ENCODE assay signal across 15 cellular contexts in genomic region chr16:29784157-29784556, GRCh38. TPM values are rescaled to one million over a fixed set of nuclear protein-coding genes. Genes with fewer than 3 reads are reported as not detected.
DNase-seq lines count a peak whose midpoint lies in the region; ATAC-seq, FAIRE-seq and TF ChIP-seq lines count a peak whose summit lies in the region.
"Had no signal": no experiment of that assay in that cellular context is flagged by ENCODE, and none has a peak within 500 bp of the region (broad histone marks: within the 10 kb centered on the region; RNA-seq: fewer than 3 reads in every experiment).

No MANE protein-coding gene starts in this region.

- peak overlapping the region; percentile 58 for H3K27ac Mint-ChIP-seq in activated T-helper 17 cell treated with anti-CD3 and anti-CD28 coated beads, Interleukin-2, amount 50 U/mL, for 72 hours
- H3K27ac Mint-ChIP-seq: WTC11 had no signal

- H3K4me3 ChIP-seq in HepG2 (replicated peaks in 1 of 3; ENCODE audit: insufficient read depth in 1 of 3, low read depth in 2 of 3, low read length in 3 of 3) = no peak overlapping the region

- 48% methylated on average over 2 of the region's 2 CpGs for WGBS in HepG2 (ENCODE audit: low lambda C conversion rate)

- H3K27ac ChIP-seq in HepG2 (ENCODE audit: extremely low read length, insufficient read depth, low read length) = no peak overlapping the region

- peak overlapping the region; percentile 44; the same call in 1 of the 2 replicates for H3K4me2 ChIP-seq in HepG2 (ENCODE audit: low read depth, low read length)

- TF ChIP-seq POLR2A in HepG2 (IDR thresholded peaks at IDR 0.05; ENCODE audit: insufficient read depth in 1 of 2, low read depth in 2 of 2, low read length in 2 of 2) (no peak), GM12892 (IDR thresholded peaks at IDR 0.05; ENCODE audit: low read depth, low read length) (no peak)

- peak; percentile 22 to 24 for DNase-seq in stimulated activated CD4-positive, alpha-beta T cell treated with anti-CD3 and anti-CD28 coated beads, Interleukin-15, amount 100 ng/mL, for 48 hours (ENCODE audit: low read depth in 2 of 2)
- no peak for DNase-seq in stimulated activated CD4-positive, alpha-beta T cell treated with anti-CD3 and anti-CD28 coated beads, Interleukin-2, amount 100 ng/mL, for 48 hours
- DNase-seq in HepG2 (ENCODE audit: low spot score) (no peak), NCI-H748 treated with DMSO at 0.1 percent for 48 hours (lab: John Stamatoyannopoulos, UW) (no peak), glomerular visceral epithelial cell (ENCODE audit: extremely low spot score) (no peak), GM12892 (ENCODE audit: insufficient read length) (no peak), medulla oblongata (ENCODE audit: extremely low spot score) (no peak)
- DNase-seq: DMS153, NCI-H774, RPMI8226, spleen had no signal

- no peaks in the 10 kb centered on the region for H3K9me3 Mint-ChIP-seq in activated T-helper 17 cell treated with anti-CD3 and anti-CD28 coated beads, Interleukin-2, amount 50 U/mL, for 72 hours

- peak overlapping the region; percentile 79 for H3K4me3 Mint-ChIP-seq in activated T-helper 17 cell treated with anti-CD3 and anti-CD28 coated beads, Interleukin-2, amount 50 U/mL, for 72 hours

- H3K4me1 Mint-ChIP-seq in activated T-helper 17 cell treated with anti-CD3 and anti-CD28 coated beads, Interleukin-2, amount 50 U/mL, for 72 hours = peaks cover 13% of the 10 kb centered on the region

- in situ Hi-C loops in HepG2 (cut with HindIII; ENCODE audit: extremely low pct_ligation_motif_present, low pct_unique_long_range_greater_than_20kb) = no loop called here

- TF ChIP-seq RAD21 in HepG2 (CRISPR knock-in tag; IDR thresholded peaks at IDR 0.05) = no peak

- no peaks in the 10 kb centered on the region for H3K36me3 ChIP-seq in HepG2 (replicated peaks in 1 of 2; ENCODE audit: control insufficient read depth in 1 of 2, insufficient read depth in 2 of 2, low read length in 2 of 2)
- H3K36me3 ChIP-seq: spleen had no signal

- no peaks in the 10 kb centered on the region for H3K36me3 Mint-ChIP-seq in activated T-helper 17 cell treated with anti-CD3 and anti-CD28 coated beads, Interleukin-2, amount 50 U/mL, for 72 hours (ENCODE audit: low read depth)
- H3K36me3 Mint-ChIP-seq: WTC11 had no signal

- no peak for TF ChIP-seq CTCF in HepG2 (CRISPR knock-in tag; IDR thresholded peaks at IDR 0.05)

- no TSS peak for BruUV-seq in HepG2 (replicated peaks; lab: Mats Ljungman, UMichigan)

- peak; percentile 96 for ATAC-seq in activated T-helper 17 cell treated with anti-CD3 and anti-CD28 coated beads, Interleukin-2, amount 50 U/mL, for 72 hours (replicated peaks)
- no peak for ATAC-seq in HepG2

- peaks cover 2 to 18% of the 10 kb centered on the region in 2 experiments; a peak in 4 of 5 replicates for H3K27me3 ChIP-seq in HepG2 (ENCODE audit: control insufficient read depth in 1 of 2, insufficient read depth in 2 of 2, low read length in 2 of 2)
- H3K27me3 ChIP-seq: spleen had no signal

- H3K79me2 ChIP-seq in HepG2 (ENCODE audit: insufficient read depth, low read length) = no peaks in the 10 kb centered on the region

- H3K27me3 Mint-ChIP-seq in activated T-helper 17 cell treated with anti-CD3 and anti-CD28 coated beads, Interleukin-2, amount 50 U/mL, for 72 hours = no peaks in the 10 kb centered on the region
- H3K27me3 Mint-ChIP-seq: progenitor cell of endocrine pancreas had no signal

- no peak for TF ChIP-seq EP300 in HepG2 (IDR thresholded peaks at IDR 0.05; ENCODE audit: low read depth in 2 of 2, low read length in 2 of 2)
- no peak for TF ChIP-seq EP300 in HepG2 (CRISPR knock-in tag; IDR thresholded peaks at IDR 0.05; ENCODE audit: borderline replicate concordance)

- CTCF ChIA-PET in HepG2 (lab: Yijun Ruan, JAX; ENCODE audit: low intra/inter-chr PET ratio, low total read pairs) = interaction anchor here (1.9 kb wide), 1 partner anchor 48 kb away, joined by 6 read pairs; no protein-coding TSS in a partner anchor

- H2AFZ ChIP-seq in HepG2 (ENCODE audit: low read length) = no peak overlapping the region

- POLR2A ChIA-PET in HepG2 (lab: Yijun Ruan, JAX) = interaction anchor here (0.6 to 1.3 kb wide), 4 partner anchors 48 to 117 kb away, joined by 3 to 6 read pairs (median 4); partner anchors contain the start of genes ASPHD1 and QPRT

- FAIRE-seq in HepG2 (lab: Jason Lieb, UNC) = no peak
- FAIRE-seq in GM12892 (lab: Jason Lieb, UNC) = no peak
- FAIRE-seq: H54 had no signal

- no peaks in the 10 kb centered on the region for H3K9me3 ChIP-seq in HepG2 (ENCODE audit: low read length)
- H3K9me3 ChIP-seq: spleen had no signal

- intact Hi-C loops in HepG2 (cut with micrococcal nuclease; ENCODE audit: unreplicated experiment) = no loop called here

- no peaks in the 10 kb centered on the region for H4K20me1 ChIP-seq in HepG2 (ENCODE audit: insufficient read depth, low read length)

- no peak overlapping the region for H3K9ac ChIP-seq in HepG2 (ENCODE audit: insufficient read depth, low read depth, low read length)

- H3K4me1 ChIP-seq in HepG2 (ENCODE audit: insufficient read depth, low read length) = peaks cover 46% of the 10 kb centered on the region

RNA-seq across cellular contexts. Expression of gene ZG16, which starts 6.1 kb away (rescaled TPM):
- not detected for total RNA-seq in activated T-helper 17 cell treated with anti-CD3 and anti-CD28 coated beads, Interleukin-2, amount 50 U/mL, for 72 hours
- total RNA-seq in HepG2 (2016; rRNA removed; fragmentation: Illumina TruSeq; extraction: Trizol) = 0.07 and 0.15 TPM in 2 replicates
- 0.18 and 0.30 TPM in 2 replicates for total RNA-seq in HepG2 (2016; cell fraction: cytosol; rRNA removed; fragmentation: Illumina TruSeq; extraction: Trizol; ENCODE audit: low read depth)
- 0.09 TPM in 2 replicates for total RNA-seq in HepG2 (2016; cell fraction: insoluble cytoplasmic fraction; rRNA removed; fragmentation: Illumina TruSeq; extraction: Trizol)
- total RNA-seq in HepG2 (2016; cell fraction: membrane; rRNA removed; fragmentation: Illumina TruSeq; extraction: Trizol) = 0.17 and 0.22 TPM in 2 replicates
- total RNA-seq in HepG2 (2016; cell fraction: nucleus; rRNA removed; fragmentation: Illumina TruSeq; extraction: Trizol) = not detected in 2 replicates
- polyA plus RNA-seq in HepG2 (2011; rRNA removed) = 0.01 and 0.04 TPM in 2 replicates
- polyA plus RNA-seq in HepG2 (2011; cell fraction: cytosol; rRNA removed) = 0.01 TPM in 1 of 2 replicates, not detected in the other
- polyA plus RNA-seq in HepG2 (2011; cell fraction: nucleus; rRNA removed) = not detected in 2 replicates
- 0.11 TPM in 1 of 2 replicates, not detected in the other for polyA plus RNA-seq in HepG2 (2012)
- 0.35 and 0.42 TPM in 2 replicates for polyA plus RNA-seq in HepG2 (2016; cell fraction: cytosol; fragmentation: Illumina TruSeq; extraction: Trizol; ENCODE audit: low read depth)
- 0.12 and 0.16 TPM in 2 replicates for polyA plus RNA-seq in HepG2 (2016; cell fraction: insoluble cytoplasmic fraction; fragmentation: Illumina TruSeq; extraction: Trizol; ENCODE audit: low read depth)
- polyA plus RNA-seq in HepG2 (2016; cell fraction: membrane; fragmentation: Illumina TruSeq; extraction: Trizol; ENCODE audit: low read depth) = 0.26 and 0.42 TPM in 2 replicates
- 0.13 TPM in 1 of 2 replicates, not detected in the other for polyA plus RNA-seq in HepG2 (2016; cell fraction: nucleus; fragmentation: Illumina TruSeq; extraction: Trizol; ENCODE audit: insufficient read depth, low read depth)
- 0.05 TPM in 1 of 2 replicates, not detected in the other for polyA minus RNA-seq in HepG2 (2011; rRNA and poly(A)+ RNA removed; ENCODE audit: low replicate concordance)
- polyA minus RNA-seq in HepG2 (2011; cell fraction: cytosol; rRNA and poly(A)+ RNA removed) = not detected in 2 replicates
- not detected in 2 replicates for polyA minus RNA-seq in HepG2 (2011; cell fraction: nucleus; rRNA and poly(A)+ RNA removed)
- not detected for polyA plus RNA-seq in GM12892 (2012; ENCODE audit: missing spikeins)
- total RNA-seq: progenitor cell of endocrine pancreas, spleen, WTC11 had no signal

RNA-seq across cellular contexts. Expression of gene KIF22, which starts 6.4 kb away (rescaled TPM):
- 100 to 1,000 TPM; 122 to 139 TPM for total RNA-seq in activated T-helper 17 cell treated with anti-CD3 and anti-CD28 coated beads, Interleukin-2, amount 50 U/mL, for 72 hours
- total RNA-seq in HepG2 (2016; rRNA removed; fragmentation: Illumina TruSeq; extraction: Trizol) = 103 and 118 TPM in 2 replicates
- total RNA-seq in HepG2 (2016; cell fraction: cytosol; rRNA removed; fragmentation: Illumina TruSeq; extraction: Trizol; ENCODE audit: low read depth) = 18.5 and 19.7 TPM in 2 replicates
- 91.9 and 121 TPM in 2 replicates for total RNA-seq in HepG2 (2016; cell fraction: insoluble cytoplasmic fraction; rRNA removed; fragmentation: Illumina TruSeq; extraction: Trizol)
- 25.3 and 25.9 TPM in 2 replicates for total RNA-seq in HepG2 (2016; cell fraction: membrane; rRNA removed; fragmentation: Illumina TruSeq; extraction: Trizol)
- 125 and 140 TPM in 2 replicates for total RNA-seq in HepG2 (2016; cell fraction: nucleus; rRNA removed; fragmentation: Illumina TruSeq; extraction: Trizol)
- polyA plus RNA-seq in HepG2 (2011; rRNA removed) = 68.4 and 95.8 TPM in 2 replicates
- 37.5 and 70.2 TPM in 2 replicates for polyA plus RNA-seq in HepG2 (2011; cell fraction: cytosol; rRNA removed)
- 159 and 266 TPM in 2 replicates for polyA plus RNA-seq in HepG2 (2011; cell fraction: nucleus; rRNA removed)
- 32.0 and 51.7 TPM in 2 replicates for polyA plus RNA-seq in HepG2 (2012)
- polyA plus RNA-seq in HepG2 (2016; cell fraction: cytosol; fragmentation: Illumina TruSeq; extraction: Trizol; ENCODE audit: low read depth) = 11.4 and 13.1 TPM in 2 replicates
- polyA plus RNA-seq in HepG2 (2016; cell fraction: insoluble cytoplasmic fraction; fragmentation: Illumina TruSeq; extraction: Trizol; ENCODE audit: low read depth) = 85.0 and 106 TPM in 2 replicates
- polyA plus RNA-seq in HepG2 (2016; cell fraction: membrane; fragmentation: Illumina TruSeq; extraction: Trizol; ENCODE audit: low read depth) = 15.8 and 19.2 TPM in 2 replicates
- polyA plus RNA-seq in HepG2 (2016; cell fraction: nucleus; fragmentation: Illumina TruSeq; extraction: Trizol; ENCODE audit: insufficient read depth, low read depth) = 240 and 250 TPM in 2 replicates
- polyA minus RNA-seq in HepG2 (2011; rRNA and poly(A)+ RNA removed; ENCODE audit: low replicate concordance) = 158 and 325 TPM in 2 replicates
- 28.8 and 45.0 TPM in 2 replicates for polyA minus RNA-seq in HepG2 (2011; cell fraction: cytosol; rRNA and poly(A)+ RNA removed)
- polyA minus RNA-seq in HepG2 (2011; cell fraction: nucleus; rRNA and poly(A)+ RNA removed) = 109 and 117 TPM in 2 replicates
- polyA plus RNA-seq in GM12892 (2012; ENCODE audit: missing spikeins) = 43.2 TPM

RNA-seq across cellular contexts. Expression of gene MAZ, which starts 22.2 kb away (rescaled TPM):
- total RNA-seq in activated T-helper 17 cell treated with anti-CD3 and anti-CD28 coated beads, Interleukin-2, amount 50 U/mL, for 72 hours = 100 to 1,000 TPM; 239 to 288 TPM
- 229 and 277 TPM in 2 replicates for total RNA-seq in HepG2 (2016; rRNA removed; fragmentation: Illumina TruSeq; extraction: Trizol)
- total RNA-seq in HepG2 (2016; cell fraction: cytosol; rRNA removed; fragmentation: Illumina TruSeq; extraction: Trizol; ENCODE audit: low read depth) = 423 and 431 TPM in 2 replicates
- 196 and 286 TPM in 2 replicates for total RNA-seq in HepG2 (2016; cell fraction: insoluble cytoplasmic fraction; rRNA removed; fragmentation: Illumina TruSeq; extraction: Trizol)
- 825 and 837 TPM in 2 replicates for total RNA-seq in HepG2 (2016; cell fraction: membrane; rRNA removed; fragmentation: Illumina TruSeq; extraction: Trizol)
- 134 and 167 TPM in 2 replicates for total RNA-seq in HepG2 (2016; cell fraction: nucleus; rRNA removed; fragmentation: Illumina TruSeq; extraction: Trizol)
- polyA plus RNA-seq in HepG2 (2011; rRNA removed) = 203 and 255 TPM in 2 replicates
- 164 and 235 TPM in 2 replicates for polyA plus RNA-seq in HepG2 (2011; cell fraction: cytosol; rRNA removed)
- 242 and 334 TPM in 2 replicates for polyA plus RNA-seq in HepG2 (2011; cell fraction: nucleus; rRNA removed)
- polyA plus RNA-seq in HepG2 (2012) = 301 and 452 TPM in 2 replicates
- polyA plus RNA-seq in HepG2 (2016; cell fraction: cytosol; fragmentation: Illumina TruSeq; extraction: Trizol; ENCODE audit: low read depth) = 608 and 677 TPM in 2 replicates
- 287 and 420 TPM in 2 replicates for polyA plus RNA-seq in HepG2 (2016; cell fraction: insoluble cytoplasmic fraction; fragmentation: Illumina TruSeq; extraction: Trizol; ENCODE audit: low read depth)
- polyA plus RNA-seq in HepG2 (2016; cell fraction: membrane; fragmentation: Illumina TruSeq; extraction: Trizol; ENCODE audit: low read depth) = 1,001 and 1,210 TPM in 2 replicates
- polyA plus RNA-seq in HepG2 (2016; cell fraction: nucleus; fragmentation: Illumina TruSeq; extraction: Trizol; ENCODE audit: insufficient read depth, low read depth) = 330 and 379 TPM in 2 replicates
- polyA minus RNA-seq in HepG2 (2011; rRNA and poly(A)+ RNA removed; ENCODE audit: low replicate concordance) = 512 and 628 TPM in 2 replicates
- polyA minus RNA-seq in HepG2 (2011; cell fraction: cytosol; rRNA and poly(A)+ RNA removed) = 217 and 237 TPM in 2 replicates
- 59.9 and 60.5 TPM in 2 replicates for polyA minus RNA-seq in HepG2 (2011; cell fraction: nucleus; rRNA and poly(A)+ RNA removed)
- 133 TPM for polyA plus RNA-seq in GM12892 (2012; ENCODE audit: missing spikeins)

RNA-seq across cellular contexts. Expression of gene PRRT2, which starts 27.8 kb away (rescaled TPM):
- total RNA-seq in activated T-helper 17 cell treated with anti-CD3 and anti-CD28 coated beads, Interleukin-2, amount 50 U/mL, for 72 hours = 1 to 10 TPM; 1.2 to 9.1 TPM
- 0.11 and 0.51 TPM in 2 replicates for total RNA-seq in HepG2 (2016; rRNA removed; fragmentation: Illumina TruSeq; extraction: Trizol)
- total RNA-seq in HepG2 (2016; cell fraction: cytosol; rRNA removed; fragmentation: Illumina TruSeq; extraction: Trizol; ENCODE audit: low read depth) = not detected in 2 replicates
- total RNA-seq in HepG2 (2016; cell fraction: insoluble cytoplasmic fraction; rRNA removed; fragmentation: Illumina TruSeq; extraction: Trizol) = 0.76 TPM in 1 of 2 replicates, not detected in the other
- 0.28 TPM in 1 of 2 replicates, not detected in the other for total RNA-seq in HepG2 (2016; cell fraction: membrane; rRNA removed; fragmentation: Illumina TruSeq; extraction: Trizol)
- total RNA-seq in HepG2 (2016; cell fraction: nucleus; rRNA removed; fragmentation: Illumina TruSeq; extraction: Trizol) = 1.1 and 1.4 TPM in 2 replicates
- 1.1 and 1.8 TPM in 2 replicates for polyA plus RNA-seq in HepG2 (2011; rRNA removed)
- 0.31 and 0.38 TPM in 2 replicates for polyA plus RNA-seq in HepG2 (2011; cell fraction: cytosol; rRNA removed)
- 16.2 and 16.5 TPM in 2 replicates for polyA plus RNA-seq in HepG2 (2011; cell fraction: nucleus; rRNA removed)
- 1.6 and 1.7 TPM in 2 replicates for polyA plus RNA-seq in HepG2 (2012)
- polyA plus RNA-seq in HepG2 (2016; cell fraction: cytosol; fragmentation: Illumina TruSeq; extraction: Trizol; ENCODE audit: low read depth) = 0.08 TPM in 1 of 2 replicates, not detected in the other
- 0.11 and 0.41 TPM in 2 replicates for polyA plus RNA-seq in HepG2 (2016; cell fraction: insoluble cytoplasmic fraction; fragmentation: Illumina TruSeq; extraction: Trizol; ENCODE audit: low read depth)
- 0.07 and 0.15 TPM in 2 replicates for polyA plus RNA-seq in HepG2 (2016; cell fraction: membrane; fragmentation: Illumina TruSeq; extraction: Trizol; ENCODE audit: low read depth)
- 3.5 and 3.7 TPM in 2 replicates for polyA plus RNA-seq in HepG2 (2016; cell fraction: nucleus; fragmentation: Illumina TruSeq; extraction: Trizol; ENCODE audit: insufficient read depth, low read depth)
- 0.07 and 0.56 TPM in 2 replicates for polyA minus RNA-seq in HepG2 (2011; rRNA and poly(A)+ RNA removed; ENCODE audit: low replicate concordance)
- polyA minus RNA-seq in HepG2 (2011; cell fraction: cytosol; rRNA and poly(A)+ RNA removed) = not detected in 2 replicates
- polyA minus RNA-seq in HepG2 (2011; cell fraction: nucleus; rRNA and poly(A)+ RNA removed) = 1.5 and 2.4 TPM in 2 replicates
- polyA plus RNA-seq in GM12892 (2012; ENCODE audit: missing spikeins) = 0.98 TPM

RNA-seq across cellular contexts. Expression of gene PAGR1, which starts 31.8 kb away (rescaled TPM):
- total RNA-seq in activated T-helper 17 cell treated with anti-CD3 and anti-CD28 coated beads, Interleukin-2, amount 50 U/mL, for 72 hours = 10 to 100 TPM; 26.8 to 26.9 TPM
- total RNA-seq in HepG2 (2016; rRNA removed; fragmentation: Illumina TruSeq; extraction: Trizol) = 66.4 and 74.5 TPM in 2 replicates
- total RNA-seq in HepG2 (2016; cell fraction: cytosol; rRNA removed; fragmentation: Illumina TruSeq; extraction: Trizol; ENCODE audit: low read depth) = 27.0 and 29.8 TPM in 2 replicates
- 66.8 and 70.4 TPM in 2 replicates for total RNA-seq in HepG2 (2016; cell fraction: insoluble cytoplasmic fraction; rRNA removed; fragmentation: Illumina TruSeq; extraction: Trizol)
- total RNA-seq in HepG2 (2016; cell fraction: membrane; rRNA removed; fragmentation: Illumina TruSeq; extraction: Trizol) = 60.2 and 69.2 TPM in 2 replicates
- 26.7 and 29.3 TPM in 2 replicates for total RNA-seq in HepG2 (2016; cell fraction: nucleus; rRNA removed; fragmentation: Illumina TruSeq; extraction: Trizol)
- 9.8 and 9.9 TPM in 2 replicates for polyA plus RNA-seq in HepG2 (2011; rRNA removed)
- polyA plus RNA-seq in HepG2 (2011; cell fraction: cytosol; rRNA removed) = 8.4 and 11.4 TPM in 2 replicates
- 21.8 and 24.6 TPM in 2 replicates for polyA plus RNA-seq in HepG2 (2011; cell fraction: nucleus; rRNA removed)
- polyA plus RNA-seq in HepG2 (2012) = 18.6 and 19.8 TPM in 2 replicates
- polyA plus RNA-seq in HepG2 (2016; cell fraction: cytosol; fragmentation: Illumina TruSeq; extraction: Trizol; ENCODE audit: low read depth) = 35.6 and 42.4 TPM in 2 replicates
- 77.4 and 82.7 TPM in 2 replicates for polyA plus RNA-seq in HepG2 (2016; cell fraction: insoluble cytoplasmic fraction; fragmentation: Illumina TruSeq; extraction: Trizol; ENCODE audit: low read depth)
- 57.3 and 67.2 TPM in 2 replicates for polyA plus RNA-seq in HepG2 (2016; cell fraction: membrane; fragmentation: Illumina TruSeq; extraction: Trizol; ENCODE audit: low read depth)
- polyA plus RNA-seq in HepG2 (2016; cell fraction: nucleus; fragmentation: Illumina TruSeq; extraction: Trizol; ENCODE audit: insufficient read depth, low read depth) = 45.2 and 52.8 TPM in 2 replicates
- polyA minus RNA-seq in HepG2 (2011; rRNA and poly(A)+ RNA removed; ENCODE audit: low replicate concordance) = 5.5 and 6.5 TPM in 2 replicates
- polyA minus RNA-seq in HepG2 (2011; cell fraction: cytosol; rRNA and poly(A)+ RNA removed) = 4.8 and 9.2 TPM in 2 replicates
- 15.1 and 19.6 TPM in 2 replicates for polyA minus RNA-seq in HepG2 (2011; cell fraction: nucleus; rRNA and poly(A)+ RNA removed)
- 8.8 TPM for polyA plus RNA-seq in GM12892 (2012; ENCODE audit: missing spikeins)

Comparison
In these comparisons a context has a peak if more than half of its experiments do, and no peak if none do; other contexts are left out.
1. DNase-seq: peak in stimulated activated CD4-positive, alpha-beta T cell treated with anti-CD3 and anti-CD28 coated beads, Interleukin-15, amount 100 ng/mL, for 48 hours (2 of 2); none in stimulated activated CD4-positive, alpha-beta T cell treated with anti-CD3 and anti-CD28 coated beads, Interleukin-2, amount 100 ng/mL, for 48 hours (0 of 2), HepG2 (single experiment), NCI-H748 treated with DMSO at 0.1 percent for 48 hours (single experiment), glomerular visceral epithelial cell (single experiment), GM12892 (single experiment) and medulla oblongata (single experiment).